15 cellular contexts compared by ENCODE assay signal in the genomic region with DNA sequence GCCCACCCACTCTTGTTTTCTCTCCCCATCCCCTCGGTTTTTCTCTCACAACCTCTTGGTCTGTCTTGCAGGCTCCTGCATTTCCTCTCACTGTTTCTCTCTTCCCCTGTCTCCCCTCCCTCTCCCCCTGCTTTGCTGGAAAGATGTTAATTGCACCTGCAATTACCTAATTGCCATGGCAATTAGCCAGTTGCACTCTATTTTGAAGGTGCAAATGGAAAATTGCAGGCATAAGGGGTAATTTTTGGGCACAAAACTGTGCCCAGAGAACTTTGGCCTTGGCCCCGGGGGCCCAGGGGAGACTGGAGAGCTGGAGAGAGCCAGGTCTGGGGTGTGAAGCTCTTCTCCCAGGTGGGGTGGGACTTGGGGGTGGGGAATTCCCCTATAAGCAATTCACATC.
DNase-seq lines count a peak whose midpoint lies in the region; ATAC-seq and TF ChIP-seq lines count a peak whose summit lies in the region.
"Had no signal": no experiment of that assay in that cellular context is flagged by ENCODE, and none has a peak within 500 bp of the region (broad histone marks: within the 10 kb centered on the region; RNA-seq: fewer than 3 reads in every experiment).

No MANE protein-coding gene starts in this region.

- H3K27ac ChIP-seq in SU-DHL-6 (ENCODE audit: low read depth, low read length) (peak overlapping the region; percentile 68), spleen (no peak overlapping the region), testis (no peak overlapping the region)
- H3K27ac ChIP-seq: SK-N-MC had no signal

- in situ Hi-C loops in GM13976 (cut with MboI; ENCODE audit: low sequenced_read_pairs, unreplicated experiment), result no loop called here

- no peaks in the 10 kb centered on the region for H3K9me3 Mint-ChIP-seq in activated CD8-positive, alpha-beta T cell treated with anti-CD3 and anti-CD28 coated beads, Interleukin-2, amount 10 ng/mL, durations not matched to agents 7 days and 5 days (ENCODE audit: insufficient read depth)
- H3K9me3 Mint-ChIP-seq in activated CD8-positive, alpha-beta T cell treated with anti-CD3 and anti-CD28 coated beads for 36 hours, result no peaks in the 10 kb centered on the region
- H3K9me3 Mint-ChIP-seq: HFFc6 had no signal

- H3K36me3 ChIP-seq in Loucy (ENCODE audit: insufficient read depth, low read length) (no peaks in the 10 kb centered on the region), SU-DHL-6 (ENCODE audit: low read length) (no peaks in the 10 kb centered on the region), spleen (no peaks in the 10 kb centered on the region), testis (ENCODE audit: low read depth, missing control alignments) (no peaks in the 10 kb centered on the region)
- H3K36me3 ChIP-seq: BLaER1 treated with 17β-estradiol and CSF1 and Interleukin-3, amounts not matched to agents 10 nM and 100 nM had no signal

- CTCF ChIA-PET in activated CD8-positive, alpha-beta T cell treated with anti-CD3 and anti-CD28 coated beads, Interleukin-2, amount 10 ng/mL, durations not matched to agents 7 days and 5 days (lab: Charles Lee), result no interaction called here
- CTCF ChIA-PET in activated CD8-positive, alpha-beta T cell treated with anti-CD3 and anti-CD28 coated beads for 36 hours (lab: Charles Lee), result no interaction called here

- H3K9me2 ChIP-seq in Loucy (replicated peaks; ENCODE audit: low read depth, low read length), result no peaks in the 10 kb centered on the region
- H3K9me2 ChIP-seq in SU-DHL-6 (replicated peaks; ENCODE audit: insufficient read depth, low read length), result no peaks in the 10 kb centered on the region

- TF ChIP-seq CTCF in activated CD8-positive, alpha-beta T cell treated with anti-CD3 and anti-CD28 coated beads for 36 hours (IDR thresholded peaks at IDR 0.05), result no peak
- no peak for TF ChIP-seq CTCF in Loucy (conservative IDR thresholded peaks at IDR 0.05; ENCODE audit: low read length)
- TF ChIP-seq CTCF in SU-DHL-6 (IDR thresholded peaks at IDR 0.05; ENCODE audit: insufficient read depth, low read length, poor library complexity, severe bottlenecking), result no peak
- TF ChIP-seq CTCF in spleen (IDR thresholded peaks at IDR 0.05 in 8 of 11, conservative IDR thresholded peaks at IDR 0.05 in 3 of 11), result no peak
- no peak for TF ChIP-seq CTCF in testis (IDR thresholded peaks at IDR 0.05)
- TF ChIP-seq CTCF in GM13976 (IDR thresholded peaks at IDR 0.05; ENCODE audit: borderline replicate concordance, control extremely low read depth, extremely low read depth, insufficient read depth, missing control alignments), result no peak

- no peak for DNase-seq in activated CD8-positive, alpha-beta T cell treated with anti-CD3 and anti-CD28 coated beads, Interleukin-2, amount 10 ng/mL, durations not matched to agents 7 days and 5 days
- no peak for DNase-seq in activated CD8-positive, alpha-beta T cell treated with anti-CD3 and anti-CD28 coated beads for 36 hours
- DNase-seq in spleen, result peak; percentile 16
- DNase-seq in testis, result no peak
- no peak for DNase-seq in GM13976 (ENCODE audit: low spot score)
- DNase-seq: DMS79, HFFc6, NCI-H1694 treated with DMSO at 0.1 percent for 48 hours, NCI-H82, SHP77 had no signal

- H3K4me2 ChIP-seq in Loucy (ENCODE audit: low read depth, low read length, poor library complexity, severe bottlenecking) (no peak overlapping the region), SU-DHL-6 (ENCODE audit: low read depth, low read length, poor library complexity, severe bottlenecking) (peak overlapping the region; percentile 49)

- H3K27me3 ChIP-seq in Loucy (ENCODE audit: insufficient read depth, low read length, poor library complexity, severe bottlenecking) (no peaks in the 10 kb centered on the region), SU-DHL-6 (ENCODE audit: low read length) (no peaks in the 10 kb centered on the region), spleen (replicated peaks in 1 of 7) (peaks cover 0 to 8% (median 0%) of the 10 kb centered on the region in 7 donors), testis (no peaks in the 10 kb centered on the region)

- H3K79me2 ChIP-seq in Loucy (ENCODE audit: insufficient read depth, low read length) (no peaks in the 10 kb centered on the region; the same call in 1 of the 2 replicates), SU-DHL-6 (ENCODE audit: insufficient read depth, low read length) (no peaks in the 10 kb centered on the region)

- H3K4me1 ChIP-seq in Loucy (ENCODE audit: insufficient read depth, low read length, poor library complexity, severe bottlenecking), result peaks cover 73% of the 10 kb centered on the region
- H3K4me1 ChIP-seq in spleen, result peaks cover 40 to 99% (median 84%) of the 10 kb centered on the region in 6 donors
- peaks cover 26% of the 10 kb centered on the region for H3K4me1 ChIP-seq in testis

- H3K9me3 ChIP-seq in Loucy (ENCODE audit: insufficient read depth, low read depth, low read length) (no peaks in the 10 kb centered on the region), SU-DHL-6 (ENCODE audit: insufficient read depth, low read length) (no peaks in the 10 kb centered on the region), spleen (no peaks in the 10 kb centered on the region), testis (no peaks in the 10 kb centered on the region)
- H3K9me3 ChIP-seq: BLaER1 treated with 17β-estradiol and CSF1 and Interleukin-3, amounts not matched to agents 10 nM and 100 nM had no signal

- H4K20me1 ChIP-seq in Loucy (ENCODE audit: insufficient read depth, low read length, poor library complexity, severe bottlenecking) (no peaks in the 10 kb centered on the region), SU-DHL-6 (ENCODE audit: low read depth, low read length) (no peaks in the 10 kb centered on the region)

- H3F3A ChIP-seq in Loucy (ENCODE audit: low read depth) (peaks cover 7% of the 10 kb centered on the region; the same call in 1 of the 2 replicates), SU-DHL-6 (ENCODE audit: insufficient read depth) (peaks cover 33% of the 10 kb centered on the region)

- TF ChIP-seq POLR2A in spleen (IDR thresholded peaks at IDR 0.05) (no peak), testis (IDR thresholded peaks at IDR 0.05) (no peak)

- H3K4me3 Mint-ChIP-seq in activated CD8-positive, alpha-beta T cell treated with anti-CD3 and anti-CD28 coated beads, Interleukin-2, amount 10 ng/mL, durations not matched to agents 7 days and 5 days, result no peak overlapping the region
- H3K4me3 Mint-ChIP-seq in activated CD8-positive, alpha-beta T cell treated with anti-CD3 and anti-CD28 coated beads for 36 hours, result no peak overlapping the region
- H3K4me3 Mint-ChIP-seq: HFFc6 had no signal

- peak overlapping the region; percentile 27 for H3K9ac ChIP-seq in Loucy (ENCODE audit: low read depth, low read length, poor library complexity, severe bottlenecking)
- peak overlapping the region; percentile 29 for H3K9ac ChIP-seq in SU-DHL-6 (ENCODE audit: low read length)
- H3K9ac ChIP-seq: BLaER1 treated with 17β-estradiol and CSF1 and Interleukin-3, amounts not matched to agents 10 nM and 100 nM had no signal

- H3K4me1 Mint-ChIP-seq in activated CD8-positive, alpha-beta T cell treated with anti-CD3 and anti-CD28 coated beads, Interleukin-2, amount 10 ng/mL, durations not matched to agents 7 days and 5 days (ENCODE audit: low read depth), result peaks cover 66% of the 10 kb centered on the region
- peaks cover 76% of the 10 kb centered on the region for H3K4me1 Mint-ChIP-seq in activated CD8-positive, alpha-beta T cell treated with anti-CD3 and anti-CD28 coated beads for 36 hours (ENCODE audit: low read depth)

- H3K36me3 Mint-ChIP-seq in activated CD8-positive, alpha-beta T cell treated with anti-CD3 and anti-CD28 coated beads, Interleukin-2, amount 10 ng/mL, durations not matched to agents 7 days and 5 days (ENCODE audit: low read depth), result no peaks in the 10 kb centered on the region
- no peaks in the 10 kb centered on the region for H3K36me3 Mint-ChIP-seq in activated CD8-positive, alpha-beta T cell treated with anti-CD3 and anti-CD28 coated beads for 36 hours (ENCODE audit: low read depth)

- intact Hi-C loops in activated CD8-positive, alpha-beta T cell treated with anti-CD3 and anti-CD28 coated beads for 36 hours (cut with micrococcal nuclease), result no loop called here
- intact Hi-C loops in spleen (cut with DNase I; ENCODE audit: low total_unique reads), result no loop called here
- intact Hi-C loops in testis (cut with DNase I; ENCODE audit: low total_unique reads), result loop anchor here (10.0 kb wide), 1 partner anchor 63 kb away; no protein-coding TSS in a partner anchor

- H2AFZ ChIP-seq in Loucy (ENCODE audit: low read length) (no peak overlapping the region), SU-DHL-6 (ENCODE audit: low read depth, low read length, severe bottlenecking) (peak overlapping the region; percentile 49)

- H3K27me3 Mint-ChIP-seq in activated CD8-positive, alpha-beta T cell treated with anti-CD3 and anti-CD28 coated beads, Interleukin-2, amount 10 ng/mL, durations not matched to agents 7 days and 5 days (ENCODE audit: low read depth), result peaks cover 17% of the 10 kb centered on the region
- H3K27me3 Mint-ChIP-seq in activated CD8-positive, alpha-beta T cell treated with anti-CD3 and anti-CD28 coated beads for 36 hours, result peaks cover 3% of the 10 kb centered on the region

- POLR2A ChIA-PET in activated CD8-positive, alpha-beta T cell treated with anti-CD3 and anti-CD28 coated beads, Interleukin-2, amount 10 ng/mL, durations not matched to agents 7 days and 5 days (lab: Charles Lee), result interaction anchor here (0.6 kb wide), 1 partner anchor 244 kb away, joined by 3 read pairs; no protein-coding TSS in a partner anchor
- POLR2A ChIA-PET in activated CD8-positive, alpha-beta T cell treated with anti-CD3 and anti-CD28 coated beads for 36 hours (lab: Charles Lee), result interaction anchor here (0.9 to 1.0 kb wide), 2 partner anchors 12 to 21 kb away, joined by 3 read pairs; no protein-coding TSS in a partner anchor

- peak overlapping the region; percentile 3 for H3K27ac Mint-ChIP-seq in activated CD8-positive, alpha-beta T cell treated with anti-CD3 and anti-CD28 coated beads, Interleukin-2, amount 10 ng/mL, durations not matched to agents 7 days and 5 days
- no peak overlapping the region for H3K27ac Mint-ChIP-seq in activated CD8-positive, alpha-beta T cell treated with anti-CD3 and anti-CD28 coated beads for 36 hours
- H3K27ac Mint-ChIP-seq: HFFc6 had no signal

- ATAC-seq in activated CD8-positive, alpha-beta T cell treated with anti-CD3 and anti-CD28 coated beads, Interleukin-2, amount 10 ng/mL, durations not matched to agents 7 days and 5 days, result no peak
- no peak for ATAC-seq in activated CD8-positive, alpha-beta T cell treated with anti-CD3 and anti-CD28 coated beads for 36 hours
- no peak for ATAC-seq in GM18873 (IDR thresholded peaks at IDR 0.05; ENCODE audit: low FRiP score, unreplicated experiment)

- 62 to 72% (median 67%) methylated on average over 2 of the region's 2 CpGs for WGBS in spleen, 5 donors
- WGBS in testis, 2 donors, result 92 to 93% methylated on average over 2 of the region's 2 CpGs

- H3K4me3 ChIP-seq in Loucy (ENCODE audit: low read length, poor library complexity, severe bottlenecking) (no peak overlapping the region), SU-DHL-6 (ENCODE audit: insufficient read depth, low read length, poor library complexity, severe bottlenecking) (no peak overlapping the region), spleen (no peak overlapping the region), testis (no peak overlapping the region)
- H3K4me3 ChIP-seq: BLaER1 treated with 17β-estradiol and CSF1 and Interleukin-3, amounts not matched to agents 10 nM and 100 nM; SK-N-MC had no signal
